28 cellular contexts compared by ENCODE assay signal in genomic region chr1:239755107-239755506, GRCh38.
"Had no signal": no experiment of that assay in that cellular context is flagged by ENCODE, and none has a peak within 500 bp of the region (broad histone marks: within the 10 kb centered on the region; RNA-seq: fewer than 3 reads in every experiment).

No MANE protein-coding gene starts in this region.

- DNase-seq: hippocampal formation; immature natural killer cell; kidney; left ventricle myocardium inferior; mesendoderm; naive B cell; natural killer cell; nephron progenitor cell; ovary; retina; right cardiac atrium; stimulated activated CD4-positive, alpha-beta T cell treated with anti-CD3 and anti-CD28 coated beads, Interleukin-12 subunit alpha, Interleukin-12 subunit beta, amount 100 ng/mL, for 4 hours; stimulated activated CD4-positive, alpha-beta T cell treated with anti-CD3 and anti-CD28 coated beads, Interleukin-15, amount 100 ng/mL, for 24 hours; stimulated activated CD4-positive, alpha-beta T cell treated with anti-CD3 and anti-CD28 coated beads, Interleukin-2, amount 100 ng/mL, for 24 hours; stimulated activated CD4-positive, alpha-beta T cell treated with anti-CD3 and anti-CD28 coated beads, Interleukin-4, amount 100 ng/mL, for 1 hour; stimulated activated naive B cell treated with anti-CD40 and anti-IgM and Interleukin-4, amounts not matched to agents 10 μg/mL and 1 μg/mL and 100 μg/mL, for 72 hours; stimulated activated naive CD8-positive, alpha-beta T cell treated with anti-CD3 and anti-CD28 coated beads, Interleukin-15, Interleukin-2, amounts not matched to agents 100 U/mL and 50 U/mL, for 24 hours; stomach; testis; thyroid gland; transverse colon; upper lobe of left lung had no signal

- ATAC-seq: natural killer cell; right cardiac atrium; sciatic nerve; stimulated activated naive B cell treated with anti-CD40 and anti-IgM and Interleukin-4, amounts not matched to agents 10 μg/mL and 1 μg/mL and 100 μg/mL, for 72 hours; stimulated activated naive CD8-positive, alpha-beta T cell treated with anti-CD3 and anti-CD28 coated beads, Interleukin-15, Interleukin-2, amounts not matched to agents 100 U/mL and 50 U/mL, for 24 hours had no signal

- H3K36me3 ChIP-seq: left ventricle myocardium inferior, ovary, prostate gland, stomach, thyroid gland, transverse colon, upper lobe of left lung, vagina had no signal

- H3K27ac ChIP-seq: left ventricle myocardium inferior, ovary, prostate gland, skin epidermis, stomach, testis, thyroid gland, transverse colon, upper lobe of left lung, vagina had no signal

- H3K27me3 ChIP-seq: ovary, stomach, testis, thyroid gland, transverse colon, upper lobe of left lung, vagina had no signal

- H3K4me1 ChIP-seq: left ventricle myocardium inferior, prostate gland, stomach, testis, thyroid gland, upper lobe of left lung, vagina had no signal

- H3K9me3 ChIP-seq: left ventricle myocardium inferior, ovary, prostate gland, stomach, testis, thyroid gland, transverse colon, upper lobe of left lung, vagina had no signal

- FAIRE-seq: islet of Langerhans, kidney had no signal

- H3K4me3 ChIP-seq: left ventricle myocardium inferior, lung, ovary, prostate gland, skin epidermis, stomach, testis, thyroid gland, transverse colon, upper lobe of left lung, vagina had no signal
